ENCODE assay signal across 24 cellular contexts in genomic region chr11:102026975-102027374, GRCh38. TPM values are rescaled to one million over a fixed set of nuclear protein-coding genes. Genes with fewer than 3 reads are reported as not detected.
"Had no signal": no experiment of that assay in that cellular context is flagged by ENCODE, and none has a peak within 500 bp of the region (broad histone marks: within the 10 kb centered on the region; RNA-seq: fewer than 3 reads in every experiment).

No MANE protein-coding gene starts in this region.

- H3K36me3 ChIP-seq: esophagus squamous epithelium, gastroesophageal sphincter, lower lobe of right lung, neural progenitor cell, sigmoid colon, spleen, thoracic aorta had no signal

- H3K4me1 ChIP-seq: body of pancreas, esophagus squamous epithelium, neural progenitor cell, spleen had no signal

- H3K9me3 ChIP-seq: body of pancreas, esophagus squamous epithelium, gastroesophageal sphincter, lower lobe of right lung, sigmoid colon, spleen, thoracic aorta had no signal

- H3K4me2 ChIP-seq: neural progenitor cell had no signal

- H3K27me3 ChIP-seq: body of pancreas, esophagus squamous epithelium, gastroesophageal sphincter, neural progenitor cell, sigmoid colon had no signal

- H2AFZ ChIP-seq: neural progenitor cell had no signal

- ATAC-seq: activated naive CD8-positive, alpha-beta T cell treated with anti-CD3 and anti-CD28 coated beads, Interleukin-2, amount 50 U/mL, for 24 hours; activated T-cell treated with anti-CD3 and anti-CD28 coated beads, Interleukin-2, amount 50 U/mL, for 72 hours; body of pancreas; gastroesophageal sphincter; left cardiac atrium; naive thymus-derived CD8-positive, alpha-beta T cell had no signal

- H3K9ac ChIP-seq: neural progenitor cell had no signal

- H3K4me3 ChIP-seq: body of pancreas, esophagus squamous epithelium, gastroesophageal sphincter, lower lobe of right lung, neural progenitor cell, sigmoid colon, spleen, thoracic aorta had no signal

- H3K27ac ChIP-seq: body of pancreas, esophagus squamous epithelium, gastroesophageal sphincter, lower lobe of right lung, neural progenitor cell, spleen, thoracic aorta had no signal

- DNase-seq: activated CD4-positive, alpha-beta memory T cell treated with anti-CD3 and anti-CD28 coated beads for 36 hours; activated CD4-positive, alpha-beta T cell treated with anti-CD3 and anti-CD28 coated beads for 48 hours; activated effector memory CD4-positive, alpha-beta T cell treated with anti-CD3 and anti-CD28 coated beads, Interleukin-2, amount 50 U/mL, for 16 hours; activated naive CD4-positive, alpha-beta T cell treated with anti-CD3 and anti-CD28 coated beads, Interleukin-2, amount 50 U/mL, for 16 hours; activated naive CD8-positive, alpha-beta T cell treated with anti-CD3 and anti-CD28 coated beads, Interleukin-2, amount 50 U/mL, for 24 hours; activated T-cell treated with anti-CD3 and anti-CD28 coated beads, Interleukin-2, amount 50 U/mL, for 72 hours; body of pancreas; caudate nucleus; effector memory CD4-positive, alpha-beta T cell; esophagus squamous epithelium; head of caudate nucleus; islet precursor cell; left cardiac atrium; lower lobe of right lung; naive thymus-derived CD8-positive, alpha-beta T cell; sigmoid colon; spleen; stimulated activated CD4-positive, alpha-beta T cell treated with anti-CD3 and anti-CD28 coated beads, Interleukin-4, amount 100 ng/mL, for 1 hour; stimulated activated naive CD4-positive, alpha-beta T cell treated with Interleukin-2 at 50 U/mL for 16 hours; T1000 had no signal

RNA-seq across cellular contexts. Expression of gene CFAP300, which starts 20.3 kb away (rescaled TPM):
- total RNA-seq: activated CD4-positive, alpha-beta memory T cell treated with anti-CD3 and anti-CD28 coated beads for 36 hours; activated T-cell treated with anti-CD3 and anti-CD28 coated beads, Interleukin-2, amount 50 U/mL, for 72 hours; dermis microvascular lymphatic vessel endothelial cell; naive thymus-derived CD8-positive, alpha-beta T cell; spleen had no signal
- polyA plus RNA-seq: naive thymus-derived CD8-positive, alpha-beta T cell had no signal
